23 cellular contexts compared by ENCODE assay signal in genomic region chr7:28575241-28575643, GRCh38.
DNase-seq lines count a peak whose midpoint lies in the region; ATAC-seq and TF ChIP-seq lines count a peak whose summit lies in the region.
"Had no signal": no experiment of that assay in that cellular context is flagged by ENCODE, and none has a peak within 500 bp of the region (broad histone marks: within the 10 kb centered on the region; RNA-seq: fewer than 3 reads in every experiment).

No MANE protein-coding gene starts in this region.

- intact Hi-C loops in OCI-LY7 (cut with micrococcal nuclease; ENCODE audit: unreplicated experiment) = no loop called here

- peak overlapping the region; percentile 82 for H3K4me2 ChIP-seq in OCI-LY7 (ENCODE audit: low read length)
- H3K4me2 ChIP-seq: SK-N-SH had no signal

- DNase-seq in HFFc6 (peak; percentile 35), OCI-LY7 (ENCODE audit: low spot score) (no peak), epithelial cell of prostate (ENCODE audit: low read depth, low spot score) (no peak), NCI-H1436 (lab: John Stamatoyannopoulos, UW) (no peak), DMS53 treated with DMSO at 0.1 percent for 48 hours (lab: John Stamatoyannopoulos, UW; ENCODE audit: unreplicated experiment) (no peak), NCI-H146 (lab: John Stamatoyannopoulos, UW) (no peak)
- DNase-seq in stimulated activated naive B cell treated with anti-CD40 and anti-IgM and Interleukin-4, amounts not matched to agents 10 μg/mL and 1 μg/mL and 100 μg/mL, for 72 hours = no peak
- DNase-seq: activated CD4-positive, alpha-beta T cell treated with anti-CD3 and anti-CD28 coated beads, Interleukin-2, amount 10 ng/mL, durations not matched to agents 24 days and 14 days; activated CD8-positive, alpha-beta memory T cell treated with anti-CD3 and anti-CD28 coated beads, Interleukin-2, amount 50 U/mL, for 4 hours; activated naive CD4-positive, alpha-beta T cell; aorta; dermis blood vessel endothelial cell; heart left ventricle; NCI-H1048; NCI-H69; nephron progenitor cell; SK-N-SH; small intestine; thyroid gland had no signal

- H3K4me3 ChIP-seq in OCI-LY7 (ENCODE audit: low read depth, low read length, poor library complexity, severe bottlenecking) = no peak overlapping the region
- H3K4me3 ChIP-seq: esophagus muscularis mucosa, heart left ventricle, thyroid gland had no signal

- POLR2A ChIA-PET in OCI-LY7 (lab: Charles Lee) = interaction anchor here (0.7 to 1.7 kb wide), 3 partner anchors 17 to 74 kb away, joined by 3 to 8 read pairs (median 3); no protein-coding TSS in a partner anchor

- CTCF ChIA-PET in OCI-LY7 (lab: Charles Lee; ENCODE audit: unreplicated experiment) = no interaction called here

- H3K36me3 ChIP-seq in OCI-LY7 (ENCODE audit: insufficient read depth, low read length) = peaks cover 14% of the 10 kb centered on the region; the same call in 1 of the 2 replicates
- H3K36me3 ChIP-seq: esophagus muscularis mucosa, heart left ventricle, thyroid gland had no signal

- no TSS peak for BruUV-seq in OCI-LY7 (replicated peaks; lab: Mats Ljungman, UMichigan)

- H3K27ac ChIP-seq in OCI-LY7 (ENCODE audit: low read depth, low read length, poor library complexity, severe bottlenecking) (no peak overlapping the region), epithelial cell of prostate (peak overlapping the region; percentile 4)
- H3K27ac ChIP-seq: esophagus muscularis mucosa, heart left ventricle, thyroid gland had no signal

- peaks cover 8% of the 10 kb centered on the region; the same call in 1 of the 2 replicates for H3K36me3 Mint-ChIP-seq in HFFc6 (ENCODE audit: low read depth)
- no peaks in the 10 kb centered on the region for H3K36me3 Mint-ChIP-seq in stimulated activated naive B cell treated with anti-CD40 and anti-IgM and Interleukin-4, amounts not matched to agents 10 μg/mL and 1 μg/mL and 100 μg/mL, for 72 hours
- H3K36me3 Mint-ChIP-seq: memory B cell had no signal

- H3K9me3 Mint-ChIP-seq in HFFc6 = no peaks in the 10 kb centered on the region; the same call in 1 of the 2 replicates
- no peaks in the 10 kb centered on the region for H3K9me3 Mint-ChIP-seq in stimulated activated naive B cell treated with anti-CD40 and anti-IgM and Interleukin-4, amounts not matched to agents 10 μg/mL and 1 μg/mL and 100 μg/mL, for 72 hours
- H3K9me3 Mint-ChIP-seq: memory B cell, nephron progenitor cell had no signal

- ATAC-seq in stimulated activated naive B cell treated with anti-CD40 and anti-IgM and Interleukin-4, amounts not matched to agents 10 μg/mL and 1 μg/mL and 100 μg/mL, for 72 hours (replicated peaks) = peak; percentile 10 to 30
- ATAC-seq: HCT116, heart left ventricle had no signal

- H2AFZ ChIP-seq in OCI-LY7 (ENCODE audit: low read length) = no peak overlapping the region

- no peak overlapping the region for H3K27ac Mint-ChIP-seq in HFFc6
- H3K27ac Mint-ChIP-seq in stimulated activated naive B cell treated with anti-CD40 and anti-IgM and Interleukin-4, amounts not matched to agents 10 μg/mL and 1 μg/mL and 100 μg/mL, for 72 hours = no peak overlapping the region
- H3K27ac Mint-ChIP-seq: activated CD4-positive, alpha-beta T cell treated with anti-CD3 and anti-CD28 coated beads, Interleukin-2, amount 10 ng/mL, durations not matched to agents 24 days and 14 days; B cell; memory B cell; nephron progenitor cell had no signal

- H3K79me2 ChIP-seq in OCI-LY7 (ENCODE audit: insufficient read depth, low read depth, low read length) = peaks cover 42% of the 10 kb centered on the region

- no peaks in the 10 kb centered on the region for H4K20me1 ChIP-seq in OCI-LY7 (ENCODE audit: insufficient read depth, low read length)

- no peak for TF ChIP-seq CTCF in HFFc6 (IDR thresholded peaks at IDR 0.05)
- no peak for TF ChIP-seq CTCF in OCI-LY7 (conservative IDR thresholded peaks at IDR 0.05; ENCODE audit: low read length)

- peaks cover 68% of the 10 kb centered on the region for H3K4me1 ChIP-seq in OCI-LY7 (ENCODE audit: insufficient read depth, low read length, poor library complexity, severe bottlenecking)

- H3K4me3 Mint-ChIP-seq in HFFc6 = no peak overlapping the region
- H3K4me3 Mint-ChIP-seq in stimulated activated naive B cell treated with anti-CD40 and anti-IgM and Interleukin-4, amounts not matched to agents 10 μg/mL and 1 μg/mL and 100 μg/mL, for 72 hours = no peak overlapping the region
- H3K4me3 Mint-ChIP-seq: activated CD4-positive, alpha-beta T cell treated with anti-CD3 and anti-CD28 coated beads, Interleukin-2, amount 10 ng/mL, durations not matched to agents 24 days and 14 days; B cell; memory B cell; nephron progenitor cell had no signal

- no peaks in the 10 kb centered on the region for H3K9me3 ChIP-seq in OCI-LY7 (ENCODE audit: low read length)
- H3K9me3 ChIP-seq: esophagus muscularis mucosa, SK-N-SH, thyroid gland had no signal

- H3K27me3 Mint-ChIP-seq in HFFc6 (ENCODE audit: insufficient read depth) = peaks cover 12% of the 10 kb centered on the region; the same call in 1 of the 2 replicates
- peaks cover 12 to 16% of the 10 kb centered on the region in 2 donors for H3K27me3 Mint-ChIP-seq in stimulated activated naive B cell treated with anti-CD40 and anti-IgM and Interleukin-4, amounts not matched to agents 10 μg/mL and 1 μg/mL and 100 μg/mL, for 72 hours

- peaks cover 20% of the 10 kb centered on the region; the same call in 1 of the 2 replicates for H3K4me1 Mint-ChIP-seq in HFFc6 (ENCODE audit: low read depth)
- H3K4me1 Mint-ChIP-seq in stimulated activated naive B cell treated with anti-CD40 and anti-IgM and Interleukin-4, amounts not matched to agents 10 μg/mL and 1 μg/mL and 100 μg/mL, for 72 hours = peaks cover 16 to 25% of the 10 kb centered on the region in 2 donors
- H3K4me1 Mint-ChIP-seq: activated CD4-positive, alpha-beta T cell treated with anti-CD3 and anti-CD28 coated beads, Interleukin-2, amount 10 ng/mL, durations not matched to agents 24 days and 14 days had no signal

- no peaks in the 10 kb centered on the region for H3K9me2 ChIP-seq in OCI-LY7 (ENCODE audit: insufficient read depth, low read length)
- H3K9me2 ChIP-seq: SK-N-SH had no signal
